Comparison of ENCODE assay signal across 13 cellular contexts in the genomic region with DNA sequence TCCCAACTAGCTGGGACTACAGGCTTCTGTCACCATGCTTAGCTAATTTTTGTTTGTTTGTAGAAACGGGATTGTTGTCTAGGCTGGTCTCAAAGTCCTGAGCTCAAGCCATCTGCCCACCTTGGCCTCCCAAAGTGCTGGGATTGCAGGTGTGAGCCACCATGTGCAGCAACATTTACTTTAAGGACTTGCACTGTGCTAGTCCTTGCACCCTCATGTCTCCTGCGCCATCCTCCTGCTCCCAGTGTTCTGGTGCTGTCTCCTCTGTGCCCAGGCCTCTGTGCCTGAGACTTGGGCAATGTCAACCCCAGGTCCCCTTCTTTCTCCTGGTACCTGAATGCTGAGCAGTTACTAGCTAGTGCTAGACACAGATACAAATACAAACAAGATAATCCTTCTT. TPM values are rescaled to one million over a fixed set of nuclear protein-coding genes. Genes with fewer than 3 reads are reported as not detected.
DNase-seq lines count a peak whose midpoint lies in the region; ATAC-seq and TF ChIP-seq lines count a peak whose summit lies in the region.
"Had no signal": no experiment of that assay in that cellular context is flagged by ENCODE, and none has a peak within 500 bp of the region (broad histone marks: within the 10 kb centered on the region; RNA-seq: fewer than 3 reads in every experiment).

No MANE protein-coding gene starts in this region.

- no peaks in the 10 kb centered on the region for H3K36me3 Mint-ChIP-seq in activated naive CD4-positive, alpha-beta T cell treated with anti-CD3 and anti-CD28 coated beads, Interleukin-2, amount 50 U/mL, for 72 hours
- H3K36me3 Mint-ChIP-seq in endothelial cell (ENCODE audit: low read depth, unreplicated experiment), result no peaks in the 10 kb centered on the region

- H3K4me2 ChIP-seq in OCI-LY7 (ENCODE audit: low read length), result peak overlapping the region; percentile 95

- H3K27me3 Mint-ChIP-seq in endothelial cell (ENCODE audit: unreplicated experiment), result peaks cover 1% of the 10 kb centered on the region
- H3K27me3 Mint-ChIP-seq in stimulated activated naive CD8-positive, alpha-beta T cell treated with anti-CD3 and anti-CD28 coated beads, Interleukin-15, amount 100 ng/mL, for 72 hours, result peaks cover under 1% of the 10 kb centered on the region

- H3K27ac ChIP-seq in OCI-LY7 (ENCODE audit: low read depth, low read length, poor library complexity, severe bottlenecking), result peak overlapping the region; percentile 99
- H3K27ac ChIP-seq: gastroesophageal sphincter, SJSA1 had no signal

- H4K20me1 ChIP-seq in OCI-LY7 (ENCODE audit: insufficient read depth, low read length), result no peaks in the 10 kb centered on the region

- no peak overlapping the region for H3K4me3 Mint-ChIP-seq in endothelial cell (ENCODE audit: unreplicated experiment)
- H3K4me3 Mint-ChIP-seq in stimulated activated naive CD8-positive, alpha-beta T cell treated with anti-CD3 and anti-CD28 coated beads, Interleukin-15, amount 100 ng/mL, for 72 hours, result peak overlapping the region; percentile 84 to 90

- CTCF ChIA-PET in OCI-LY7 (lab: Charles Lee; ENCODE audit: unreplicated experiment), result interaction anchor here (1.3 to 2.0 kb wide), 5 partner anchors 11 to 147 kb away, joined by 3 to 10 read pairs (median 6); a partner anchor contains a TSS

- peak overlapping the region; percentile 74 for H3K4me3 ChIP-seq in OCI-LY7 (ENCODE audit: low read depth, low read length, poor library complexity, severe bottlenecking)
- H3K4me3 ChIP-seq: gastroesophageal sphincter, SJSA1, tibial nerve had no signal

- H3K9me3 ChIP-seq in OCI-LY7 (ENCODE audit: low read length), result no peaks in the 10 kb centered on the region
- H3K9me3 ChIP-seq: gastroesophageal sphincter, SJSA1, tibial nerve had no signal

- BruUV-seq in OCI-LY7 (replicated peaks; lab: Mats Ljungman, UMichigan), result no TSS peak

- ATAC-seq in activated naive CD4-positive, alpha-beta T cell treated with anti-CD3 and anti-CD28 coated beads, Interleukin-2, amount 50 U/mL, for 72 hours, result no peak
- ATAC-seq in stimulated activated naive CD8-positive, alpha-beta T cell treated with anti-CD3 and anti-CD28 coated beads, Interleukin-15, amount 100 ng/mL, for 72 hours, result no peak
- ATAC-seq: gastroesophageal sphincter had no signal

- POLR2A ChIA-PET in OCI-LY7 (lab: Charles Lee), result interaction anchor here (0.8 to 18.5 kb wide), 16 partner anchors 10 to 159 kb away, joined by 3 to 509 read pairs (median 6); a partner anchor contains a TSS

- H3K4me1 ChIP-seq in OCI-LY7 (ENCODE audit: insufficient read depth, low read length, poor library complexity, severe bottlenecking), result peaks cover 96% of the 10 kb centered on the region
- H3K4me1 ChIP-seq: gastroesophageal sphincter, tibial nerve had no signal

- peak overlapping the region; percentile 58 to 85 for H3K27ac Mint-ChIP-seq in activated naive CD4-positive, alpha-beta T cell treated with anti-CD3 and anti-CD28 coated beads, Interleukin-2, amount 50 U/mL, for 72 hours
- H3K27ac Mint-ChIP-seq in endothelial cell (ENCODE audit: unreplicated experiment), result peak overlapping the region; percentile 3
- H3K27ac Mint-ChIP-seq in stimulated activated naive CD8-positive, alpha-beta T cell treated with anti-CD3 and anti-CD28 coated beads, Interleukin-15, amount 100 ng/mL, for 72 hours, result peak overlapping the region; percentile 63 to 98

- H3K9me3 Mint-ChIP-seq in activated naive CD4-positive, alpha-beta T cell treated with anti-CD3 and anti-CD28 coated beads, Interleukin-2, amount 50 U/mL, for 72 hours, result no peaks in the 10 kb centered on the region
- no peaks in the 10 kb centered on the region for H3K9me3 Mint-ChIP-seq in endothelial cell (ENCODE audit: unreplicated experiment)
- no peaks in the 10 kb centered on the region for H3K9me3 Mint-ChIP-seq in stimulated activated naive CD8-positive, alpha-beta T cell treated with anti-CD3 and anti-CD28 coated beads, Interleukin-15, amount 100 ng/mL, for 72 hours

- no peak for DNase-seq in activated naive CD4-positive, alpha-beta T cell treated with anti-CD3 and anti-CD28 coated beads, Interleukin-2, amount 50 U/mL, for 72 hours (ENCODE audit: low spot score in 2 of 2)
- no peak for DNase-seq in activated naive CD4-positive, alpha-beta T cell treated with Interleukin-2 at 50 U/mL for 16 hours
- DNase-seq in OCI-LY7 (ENCODE audit: low spot score) (no peak), endothelial cell (ENCODE audit: low spot score) (no peak), SHP77 treated with DMSO at 0.1 percent for 48 hours (lab: John Stamatoyannopoulos, UW) (no peak), UCSD-AML1 (lab: John Stamatoyannopoulos, UW; ENCODE audit: unreplicated experiment) (no peak), T-helper 9 cell (no peak)
- no peak for DNase-seq in stimulated activated naive CD8-positive, alpha-beta T cell treated with anti-CD3 and anti-CD28 coated beads, Interleukin-15, amount 100 ng/mL, for 72 hours
- DNase-seq: caudate nucleus, NCI-H2171 had no signal

- TF ChIP-seq CTCF in OCI-LY7 (conservative IDR thresholded peaks at IDR 0.05; ENCODE audit: low read length) (no peak), endothelial cell (IDR thresholded peaks at IDR 0.05; ENCODE audit: unreplicated experiment) (no peak)

- intact Hi-C loops in OCI-LY7 (cut with micrococcal nuclease; ENCODE audit: unreplicated experiment), result no loop called here

- H3K4me1 Mint-ChIP-seq in endothelial cell (ENCODE audit: unreplicated experiment), result peaks cover 23% of the 10 kb centered on the region
- H3K4me1 Mint-ChIP-seq in stimulated activated naive CD8-positive, alpha-beta T cell treated with anti-CD3 and anti-CD28 coated beads, Interleukin-15, amount 100 ng/mL, for 72 hours, result peaks cover 37% of the 10 kb centered on the region

- no peaks in the 10 kb centered on the region for H3K36me3 ChIP-seq in OCI-LY7 (ENCODE audit: insufficient read depth, low read length)
- H3K36me3 ChIP-seq: gastroesophageal sphincter, SJSA1, tibial nerve had no signal

- H3K79me2 ChIP-seq in OCI-LY7 (ENCODE audit: insufficient read depth, low read depth, low read length), result peaks cover 27% of the 10 kb centered on the region; the same call in 1 of the 2 replicates

- H3K9me2 ChIP-seq in OCI-LY7 (ENCODE audit: insufficient read depth, low read length), result no peaks in the 10 kb centered on the region

- H2AFZ ChIP-seq in OCI-LY7 (ENCODE audit: low read length), result no peak overlapping the region

RNA-seq across cellular contexts. Expression of a gene that starts 26.7 kb away (rescaled TPM):
- total RNA-seq in activated naive CD4-positive, alpha-beta T cell treated with anti-CD3 and anti-CD28 coated beads, Interleukin-2, amount 50 U/mL, for 72 hours, result 10 to 100 TPM; 39.8 to 52.3 TPM
- 141 and 147 TPM in 2 replicates for total RNA-seq in OCI-LY7 (2014; rRNA removed; shearing (Covaris generic))
- total RNA-seq in OCI-LY7 (2022) (216 and 237 TPM in 2 replicates), endothelial cell (ENCODE audit: unreplicated experiment) (24.0 TPM)

Comparison
In these comparisons a context has a peak if more than half of its experiments do, and no peak if none do; other contexts are left out.
1. H3K27ac Mint-ChIP-seq: peak in every context shown above with its lines; median percentile 80 in stimulated activated naive CD8-positive, alpha-beta T cell treated with anti-CD3 and anti-CD28 coated beads, Interleukin-15, amount 100 ng/mL, for 72 hours; 72 in activated naive CD4-positive, alpha-beta T cell treated with anti-CD3 and anti-CD28 coated beads, Interleukin-2, amount 50 U/mL, for 72 hours; 3 in endothelial cell.